In the genomic region with DNA sequence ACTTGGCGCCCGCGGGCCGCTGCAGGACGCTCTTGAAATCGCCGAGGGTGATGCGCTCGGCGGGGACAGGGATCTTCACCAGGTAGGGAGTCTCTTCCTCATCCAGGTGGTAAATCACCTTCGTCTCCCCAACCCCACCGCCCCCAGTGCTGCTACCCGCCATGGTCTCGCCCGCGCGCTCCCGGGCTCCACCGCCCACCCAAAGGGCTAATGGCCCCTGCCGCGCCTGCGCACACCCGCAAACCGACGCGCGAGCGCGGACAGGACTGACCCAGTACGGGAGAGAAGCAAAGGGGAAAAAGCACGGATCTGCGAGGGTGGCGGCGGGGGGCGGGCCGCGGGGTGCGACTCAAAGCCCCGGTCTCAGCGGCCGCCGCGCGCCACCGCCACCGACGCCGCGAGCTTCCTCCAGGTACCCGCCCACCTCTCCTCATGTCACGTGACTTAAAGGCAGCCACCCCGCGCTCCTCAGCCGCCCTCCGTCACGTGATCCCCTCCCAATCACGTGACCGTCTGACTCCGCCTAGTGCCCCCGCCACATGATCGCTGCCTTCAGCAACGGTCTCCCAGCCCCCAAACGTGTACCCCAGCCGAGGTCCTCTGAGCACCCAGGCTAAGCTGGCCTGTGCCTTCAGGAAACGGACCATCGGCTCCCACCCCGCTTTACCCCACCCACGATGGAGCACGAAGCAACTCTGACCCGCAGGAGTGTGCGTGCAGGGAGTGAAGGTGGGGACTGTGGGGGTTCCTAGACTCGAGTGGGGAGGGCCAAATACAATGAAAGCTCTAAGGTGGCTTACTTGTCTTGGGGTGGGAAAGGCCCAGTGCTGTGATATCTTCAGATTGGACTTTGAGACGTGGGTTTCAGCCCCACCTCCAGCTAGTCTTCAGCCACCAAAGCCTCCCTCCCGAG, we compare ENCODE assay signal across 8 cellular contexts. TPM values are rescaled to one million over a fixed set of nuclear protein-coding genes. Genes with fewer than 3 reads are reported as not detected.
DNase-seq lines count a peak whose midpoint lies in the region; ATAC-seq, FAIRE-seq and TF ChIP-seq lines count a peak whose summit lies in the region.

Gene DVL2 (minus strand): TSS at position 418 of the 913 bp plus-strand sequence. CDS start 255 bp downstream, at position 163.

- H3K27me3 ChIP-seq in HepG2 (ENCODE audit: control insufficient read depth in 1 of 2, insufficient read depth in 2 of 2, low read length in 2 of 2) = no peaks in the 10 kb centered on the region; a peak in 1 of 5 replicates

- POLR2A ChIA-PET in HepG2 (lab: Yijun Ruan, JAX) = interaction anchor here (0.7 to 8.9 kb wide), 21 partner anchors 8 to 222 kb away, joined by 3 to 140 read pairs (median 5); partner anchors contain the start of genes ACADVL, ASGR1, ASGR2 and CTDNEP1

- ATAC-seq in HG03460 (IDR thresholded peaks at IDR 0.05; ENCODE audit: unreplicated experiment) (peak; percentile 46), HepG2 (peak; percentile 62)

- peaks cover 63% of the 10 kb centered on the region for H3K79me2 ChIP-seq in HepG2 (ENCODE audit: insufficient read depth, low read length)

- TF ChIP-seq EP300 in HepG2 (IDR thresholded peaks at IDR 0.05; ENCODE audit: low read depth in 2 of 2, low read length in 2 of 2) (peak in 1 of 2 experiments; percentile 56; a peak in 2 of 4 replicates), HepG2 (CRISPR knock-in tag; IDR thresholded peaks at IDR 0.05; ENCODE audit: borderline replicate concordance) (peak; percentile 74)

- H3K4me2 ChIP-seq in HepG2 (ENCODE audit: low read depth, low read length) = peak within 1 kb of the TSS; percentile 92

- TF ChIP-seq RAD21 in HepG2 (CRISPR knock-in tag; IDR thresholded peaks at IDR 0.05) = peak; percentile 75

- CTCF ChIA-PET in HepG2 (lab: Yijun Ruan, JAX; ENCODE audit: low intra/inter-chr PET ratio, low total read pairs) = no interaction called here

- no peak within 1 kb of the TSS for H2AFZ ChIP-seq in HepG2 (ENCODE audit: low read length)

- peaks cover 53% of the 10 kb centered on the region for H3K4me1 ChIP-seq in HepG2 (ENCODE audit: insufficient read depth, low read length)

- no peaks in the 10 kb centered on the region for H3K9me3 ChIP-seq in HepG2 (ENCODE audit: low read length)

- H3K4me3 ChIP-seq in HepG2 (replicated peaks in 1 of 3; ENCODE audit: insufficient read depth in 1 of 3, low read depth in 2 of 3, low read length in 3 of 3) = peak within 1 kb of the TSS; percentile 66 to 93 (median 89)

- H3K36me3 ChIP-seq in HepG2 (replicated peaks in 1 of 2; ENCODE audit: control insufficient read depth in 1 of 2, insufficient read depth in 2 of 2, low read length in 2 of 2) = peaks cover 21 to 43% of the 10 kb centered on the region in 2 experiments

- in situ Hi-C loops in HepG2 (cut with HindIII; ENCODE audit: extremely low pct_ligation_motif_present, low pct_unique_long_range_greater_than_20kb) = no loop called here

- peaks cover 13% of the 10 kb centered on the region; the same call in 1 of the 2 replicates for H4K20me1 ChIP-seq in HepG2 (ENCODE audit: insufficient read depth, low read length)

- DNase-seq in Ammon's horn (ENCODE audit: low spot score) (peak; percentile 98), GM19240 (ENCODE audit: insufficient read length, low spot score) (peak; percentile 94), NCI-H82 (lab: John Stamatoyannopoulos, UW) (peak; percentile 99), dermis blood vessel endothelial cell (peak; percentile 98), HepG2 (ENCODE audit: low spot score) (peak; percentile 88)
- peak; percentile 95 for DNase-seq in activated CD4-positive, alpha-beta T cell treated with anti-CD3 and anti-CD28 coated beads, Interleukin-2, amount 50 U/mL, for 48 hours
- peak; percentile 89 to 91 for DNase-seq in stimulated activated CD4-positive, alpha-beta T cell treated with anti-CD3 and anti-CD28 coated beads, Interleukin-2, amount 100 ng/mL, for 48 hours

- peak; percentile 84 for FAIRE-seq in HepG2 (lab: Jason Lieb, UNC)

- TF ChIP-seq CTCF in HepG2 (CRISPR knock-in tag; IDR thresholded peaks at IDR 0.05) = no peak; the same call in 1 of the 2 replicates

- H3K9ac ChIP-seq in HepG2 (ENCODE audit: insufficient read depth, low read depth, low read length) = peak within 1 kb of the TSS; percentile 83

- TSS peak; percentile 45 for BruUV-seq in HepG2 (replicated peaks; lab: Mats Ljungman, UMichigan)

- H3K27ac ChIP-seq in HepG2 (ENCODE audit: extremely low read length, insufficient read depth, low read length) = peak within 1 kb of the TSS; percentile 79

- intact Hi-C loops in HepG2 (cut with micrococcal nuclease; ENCODE audit: unreplicated experiment) = loop anchor here (10.0 kb wide), 1 partner anchor 60 kb away; the partner anchor contains the start of gene ASGR1

- peak; percentile 45 to 93; a peak in 3 of 4 replicates for TF ChIP-seq POLR2A in HepG2 (IDR thresholded peaks at IDR 0.05; ENCODE audit: insufficient read depth in 1 of 2, low read depth in 2 of 2, low read length in 2 of 2)

- WGBS in HepG2 (ENCODE audit: low lambda C conversion rate) = 2% methylated on average over 41 of the region's 74 CpGs

TF ChIP-seq in HepG2, 621 proteins besides CTCF, POLR2A, EP300 and RAD21 (continues in another document):
- TF ChIP-seq RERE (CRISPR knock-in tag; IDR thresholded peaks at IDR 0.05; ENCODE audit: low read depth) = no peak
- peak; percentile 72; the same call in 1 of the 2 replicates for TF ChIP-seq ZNF816 (CRISPR knock-in tag; IDR thresholded peaks at IDR 0.05; ENCODE audit: borderline replicate concordance)

RNA-seq across cellular contexts. Expression of gene DVL2, which starts in this region (rescaled TPM):
- total RNA-seq in dermis blood vessel endothelial cell = 32.8 and 45.7 TPM in 2 replicates
- total RNA-seq in HepG2 (2016; rRNA removed; fragmentation: Illumina TruSeq; extraction: Trizol) = 27.2 and 38.2 TPM in 2 replicates
- total RNA-seq in HepG2 (2016; cell fraction: cytosol; rRNA removed; fragmentation: Illumina TruSeq; extraction: Trizol; ENCODE audit: low read depth) = 37.2 and 38.8 TPM in 2 replicates
- 22.7 and 41.3 TPM in 2 replicates for total RNA-seq in HepG2 (2016; cell fraction: insoluble cytoplasmic fraction; rRNA removed; fragmentation: Illumina TruSeq; extraction: Trizol)
- 32.1 and 32.7 TPM in 2 replicates for total RNA-seq in HepG2 (2016; cell fraction: membrane; rRNA removed; fragmentation: Illumina TruSeq; extraction: Trizol)
- total RNA-seq in HepG2 (2016; cell fraction: nucleus; rRNA removed; fragmentation: Illumina TruSeq; extraction: Trizol) = 38.1 and 39.7 TPM in 2 replicates
- 5.7 and 7.0 TPM in 2 replicates for polyA plus RNA-seq in HepG2 (2011; rRNA removed)
- 4.7 and 6.4 TPM in 2 replicates for polyA plus RNA-seq in HepG2 (2011; cell fraction: cytosol; rRNA removed)
- 29.2 and 36.2 TPM in 2 replicates for polyA plus RNA-seq in HepG2 (2011; cell fraction: nucleus; rRNA removed)
- 20.0 and 24.6 TPM in 2 replicates for polyA plus RNA-seq in HepG2 (2012)
- 11.1 and 12.5 TPM in 2 replicates for polyA plus RNA-seq in HepG2 (2016; cell fraction: cytosol; fragmentation: Illumina TruSeq; extraction: Trizol; ENCODE audit: low read depth)
- 22.5 and 26.2 TPM in 2 replicates for polyA plus RNA-seq in HepG2 (2016; cell fraction: insoluble cytoplasmic fraction; fragmentation: Illumina TruSeq; extraction: Trizol; ENCODE audit: low read depth)
- polyA plus RNA-seq in HepG2 (2016; cell fraction: membrane; fragmentation: Illumina TruSeq; extraction: Trizol; ENCODE audit: low read depth) = 18.3 and 21.6 TPM in 2 replicates
- polyA plus RNA-seq in HepG2 (2016; cell fraction: nucleus; fragmentation: Illumina TruSeq; extraction: Trizol; ENCODE audit: insufficient read depth, low read depth) = 51.6 and 51.8 TPM in 2 replicates
- polyA minus RNA-seq in HepG2 (2011; rRNA and poly(A)+ RNA removed; ENCODE audit: low replicate concordance) = 35.3 and 40.5 TPM in 2 replicates
- 10.3 and 10.8 TPM in 2 replicates for polyA minus RNA-seq in HepG2 (2011; cell fraction: cytosol; rRNA and poly(A)+ RNA removed)
- 33.6 and 37.0 TPM in 2 replicates for polyA minus RNA-seq in HepG2 (2011; cell fraction: nucleus; rRNA and poly(A)+ RNA removed)

Comparison
In these comparisons a context has a peak if more than half of its experiments do, and no peak if none do; other contexts are left out.
1. Peak in every context shown above with its lines: DNase-seq, ATAC-seq, H3K4me3 ChIP-seq and H3K27ac ChIP-seq.